ENCODE assay signal across 9 cellular contexts in the genomic region with DNA sequence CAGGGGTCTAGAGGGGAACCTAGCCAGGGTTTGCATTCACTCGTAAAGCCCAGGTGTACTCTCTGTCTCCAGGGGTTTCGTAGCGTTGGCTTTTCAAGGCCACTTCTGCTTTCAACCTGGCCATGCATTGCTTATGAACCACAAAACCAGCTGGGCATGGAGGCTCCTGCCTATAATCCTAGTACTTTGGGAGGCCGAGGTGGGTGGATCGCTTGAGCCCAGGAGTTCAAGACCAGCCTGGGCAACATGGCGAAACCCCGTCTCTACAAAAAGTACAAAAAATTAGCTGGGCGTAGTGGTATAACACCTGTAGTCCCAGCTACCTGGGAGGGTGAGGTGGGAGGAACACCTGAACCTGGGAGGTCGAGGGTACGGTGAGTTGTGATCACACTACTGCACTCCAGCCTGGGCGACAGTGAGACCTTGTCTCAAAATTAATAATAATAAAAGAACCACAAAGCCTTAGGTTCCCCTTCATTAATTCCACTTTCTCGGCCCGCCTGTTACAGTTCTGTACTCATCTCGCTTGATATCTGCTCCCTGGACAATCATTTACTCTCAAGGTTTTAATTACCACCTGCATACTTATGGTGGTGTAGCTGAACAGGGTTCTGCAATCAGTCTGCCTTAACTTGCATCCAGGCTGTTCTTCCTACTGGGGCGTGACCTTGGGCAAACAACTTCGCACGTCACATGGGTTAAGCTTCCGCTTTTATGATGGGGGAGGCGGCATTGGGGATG. TPM values are rescaled to one million over a fixed set of nuclear protein-coding genes. Genes with fewer than 3 reads are reported as not detected.
DNase-seq lines count a peak whose midpoint lies in the region; ATAC-seq, FAIRE-seq and TF ChIP-seq lines count a peak whose summit lies in the region.
"Had no signal": no experiment of that assay in that cellular context is flagged by ENCODE, and none has a peak within 500 bp of the region (broad histone marks: within the 10 kb centered on the region; RNA-seq: fewer than 3 reads in every experiment).

No MANE protein-coding gene starts in this region.

- peak overlapping the region; percentile 58 for H3K4me2 ChIP-seq in DND-41 (ENCODE audit: insufficient read depth, low read length)

- H3K79me2 ChIP-seq in DND-41 (ENCODE audit: insufficient read depth, low read length) = no peaks in the 10 kb centered on the region

- H2AFZ ChIP-seq in DND-41 (ENCODE audit: low read depth, low read length) = no peak overlapping the region

- H3K4me1 ChIP-seq in DND-41 (ENCODE audit: insufficient read depth, low read length) = peaks cover 22% of the 10 kb centered on the region

- H3K9ac ChIP-seq in DND-41 (ENCODE audit: low read depth, low read length) = no peak overlapping the region; the same call in 1 of the 2 replicates

- H3K36me3 ChIP-seq in DND-41 (ENCODE audit: insufficient read depth, low read length) (peaks cover 3% of the 10 kb centered on the region), bronchial epithelial cell (ENCODE audit: control insufficient read depth, insufficient read depth, low read length) (peaks cover 2% of the 10 kb centered on the region)

- no peak for TF ChIP-seq CTCF in DND-41 (IDR thresholded peaks at IDR 0.05; ENCODE audit: borderline replicate concordance, extremely low read depth, low read length, poor library complexity, severe bottlenecking)
- TF ChIP-seq CTCF in bronchial epithelial cell (IDR thresholded peaks at IDR 0.05; ENCODE audit: insufficient read depth, low read length, severe bottlenecking) = no peak

- peak overlapping the region; percentile 76 for H3K27ac ChIP-seq in DND-41 (ENCODE audit: low read length)

- no peak for FAIRE-seq in bronchial epithelial cell (lab: Jason Lieb, UNC)

- H3K4me3 ChIP-seq in DND-41 (ENCODE audit: low read depth in 1 of 2, low read length in 2 of 2) (no peak overlapping the region), bronchial epithelial cell (ENCODE audit: low read depth, low read length) (no peak overlapping the region)

- no peaks in the 10 kb centered on the region for H4K20me1 ChIP-seq in DND-41 (ENCODE audit: insufficient read depth, low read length)

- no peaks in the 10 kb centered on the region for H3K27me3 ChIP-seq in DND-41 (ENCODE audit: insufficient read depth, low read length, poor library complexity)
- H3K27me3 ChIP-seq in bronchial epithelial cell (ENCODE audit: control insufficient read depth, insufficient read depth, low read length) = no peaks in the 10 kb centered on the region

- ATAC-seq in DND-41 (ENCODE audit: insufficient read depth, low read depth) (no peak), GM19438 (IDR thresholded peaks at IDR 0.05; ENCODE audit: low read depth, unreplicated experiment) (peak; percentile 56), HG03159 (IDR thresholded peaks at IDR 0.05; ENCODE audit: unreplicated experiment) (peak; percentile 75)
- ATAC-seq: Panc1 had no signal

- no peak for DNase-seq in DND-41
- peak; percentile 51 for DNase-seq in bronchial epithelial cell (ENCODE audit: low read depth)
- no peak for DNase-seq in UCSD-AML1 (lab: John Stamatoyannopoulos, UW; ENCODE audit: unreplicated experiment)
- no peak for DNase-seq in NCI-H1930 (lab: John Stamatoyannopoulos, UW)
- DNase-seq in mesenteric fat pad (ENCODE audit: low spot score) = no peak
- DNase-seq in RPMI8226 = no peak

- H3K9me3 ChIP-seq in DND-41 (ENCODE audit: insufficient read depth, low read length, severe bottlenecking) = no peaks in the 10 kb centered on the region

RNA-seq across cellular contexts. Expression of gene SLC16A4, which starts 6.1 kb away (rescaled TPM):
- total RNA-seq in bronchial epithelial cell (34.2 and 101 TPM in 2 replicates), mesenteric fat pad (7.2 TPM)

RNA-seq across cellular contexts. Expression of gene LAMTOR5, which starts 22.7 kb away (rescaled TPM):
- total RNA-seq in bronchial epithelial cell (29.5 and 73.7 TPM in 2 replicates), mesenteric fat pad (134 TPM)

RNA-seq across cellular contexts. Expression of gene RBM15, which starts 45.6 kb away (rescaled TPM):
- total RNA-seq in bronchial epithelial cell (33.4 and 37.1 TPM in 2 replicates), mesenteric fat pad (21.1 TPM)
